13 cellular contexts compared by ENCODE assay signal in the genomic region with DNA sequence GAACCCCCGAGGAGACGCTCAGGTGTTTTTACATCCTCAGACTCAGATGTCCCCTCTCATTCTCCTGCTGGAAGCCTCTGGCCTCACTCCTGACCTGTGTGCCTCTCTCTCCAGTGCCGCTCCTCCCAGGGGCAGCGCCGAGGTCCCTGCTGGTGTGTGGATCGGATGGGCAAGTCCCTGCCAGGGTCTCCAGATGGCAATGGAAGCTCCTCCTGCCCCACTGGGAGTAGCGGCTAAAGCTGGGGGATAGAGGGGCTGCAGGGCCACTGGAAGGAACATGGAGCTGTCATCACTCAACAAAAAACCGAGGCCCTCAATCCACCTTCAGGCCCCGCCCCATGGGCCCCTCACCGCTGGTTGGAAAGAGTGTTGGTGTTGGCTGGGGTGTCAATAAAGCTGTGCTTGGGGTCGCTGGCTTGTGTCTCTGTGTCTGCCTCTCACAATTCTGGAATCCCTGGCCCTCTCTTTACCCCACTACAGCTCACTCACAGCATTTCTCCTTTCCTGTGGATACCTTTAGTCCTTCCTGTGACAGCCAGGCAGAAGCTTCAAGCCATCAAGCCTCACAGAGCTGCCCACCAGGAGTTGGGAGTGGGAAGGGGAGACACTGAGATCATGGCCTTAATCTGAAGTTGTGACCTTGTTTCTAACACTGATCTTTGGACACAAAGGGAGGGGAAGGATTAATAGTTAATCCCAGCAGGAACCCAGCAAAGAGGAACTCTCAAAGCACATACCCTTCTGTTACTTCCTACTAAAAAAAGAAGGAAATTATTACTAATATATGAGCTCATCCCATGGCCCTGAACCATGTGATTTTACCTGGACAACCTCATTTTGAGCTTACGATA. TPM values are rescaled to one million over a fixed set of nuclear protein-coding genes. Genes with fewer than 3 reads are reported as not detected.
A peak's percentile ranks its signal among the peaks of the same experiment; 100 is the strongest.
DNase-seq lines count a peak whose midpoint lies in the region; ATAC-seq and TF ChIP-seq lines count a peak whose summit lies in the region.
"Had no signal": no experiment of that assay in that cellular context is flagged by ENCODE, and none has a peak within 500 bp of the region (broad histone marks: within the 10 kb centered on the region; RNA-seq: fewer than 3 reads in every experiment).

No MANE protein-coding gene starts in this region.

- no peaks in the 10 kb centered on the region for H3K9me3 ChIP-seq in MM.1S (replicated peaks; ENCODE audit: insufficient read depth, low read length)
- H3K9me3 ChIP-seq: mucosa of descending colon had no signal

- H3K9ac ChIP-seq in MM.1S (ENCODE audit: low read length): peak overlapping the region; percentile 2; the same call in 1 of the 2 replicates
- H3K9ac ChIP-seq: KMS-11 had no signal

- peak overlapping the region; percentile 69 for H2AFZ ChIP-seq in MM.1S (ENCODE audit: low read length)

- H3F3A ChIP-seq in MM.1S (ENCODE audit: insufficient read depth, low read length): peaks cover 27% of the 10 kb centered on the region

- no peaks in the 10 kb centered on the region for H3K36me3 ChIP-seq in MM.1S (replicated peaks; ENCODE audit: insufficient read depth, low read length)

- DNase-seq in T-helper 2 cell treated with Interferon-gamma antibody and Interleukin-4, amounts not matched to agents 5 μg/mL and 100 μg/mL, for 36 hours (ENCODE audit: low spot score): no peak
- DNase-seq in T-helper 2 cell (no peak), MM.1S (peak; percentile 11), osteocyte (ENCODE audit: extremely low spot score, unreplicated experiment) (peak; percentile 6), ecto neural progenitor cell (ENCODE audit: low spot score) (no peak), SIG-M5 treated with dmso at 0.1 percent for 504 hours (lab: John Stamatoyannopoulos, UW; ENCODE audit: unreplicated experiment) (no peak)
- DNase-seq: mucosa of descending colon had no signal

- H3K4me2 ChIP-seq in MM.1S (ENCODE audit: low read depth, low read length): peak overlapping the region; percentile 48
- H3K4me2 ChIP-seq: KMS-11 had no signal

- no peaks in the 10 kb centered on the region for H3K36me3 Mint-ChIP-seq in T-helper 2 cell treated with Interferon-gamma antibody and Interleukin-4, amounts not matched to agents 5 μg/mL and 100 μg/mL, for 36 hours (ENCODE audit: low read depth)
- H3K36me3 Mint-ChIP-seq in dendritic cell treated with granulocyte-macrophage colony-stimulating factor and Interleukin-4, amounts not matched to agents 40 ng/mL and 50 ng/mL, for 4 days (ENCODE audit: low read depth): no peaks in the 10 kb centered on the region
- peaks cover 4% of the 10 kb centered on the region for H3K36me3 Mint-ChIP-seq in osteocyte (ENCODE audit: unreplicated experiment)

- H3K4me1 Mint-ChIP-seq in T-helper 2 cell treated with Interferon-gamma antibody and Interleukin-4, amounts not matched to agents 5 μg/mL and 100 μg/mL, for 36 hours (ENCODE audit: low read depth): peaks cover 42% of the 10 kb centered on the region
- H3K4me1 Mint-ChIP-seq in dendritic cell treated with granulocyte-macrophage colony-stimulating factor and Interleukin-4, amounts not matched to agents 40 ng/mL and 50 ng/mL, for 4 days (ENCODE audit: low read depth): peaks cover 57% of the 10 kb centered on the region
- peaks cover 21% of the 10 kb centered on the region for H3K4me1 Mint-ChIP-seq in osteocyte (ENCODE audit: unreplicated experiment)

- H3K4me3 Mint-ChIP-seq in T-helper 2 cell treated with Interferon-gamma antibody and Interleukin-4, amounts not matched to agents 5 μg/mL and 100 μg/mL, for 36 hours: no peak overlapping the region
- H3K4me3 Mint-ChIP-seq in dendritic cell treated with granulocyte-macrophage colony-stimulating factor and Interleukin-4, amounts not matched to agents 40 ng/mL and 50 ng/mL, for 4 days: no peak overlapping the region
- H3K4me3 Mint-ChIP-seq in osteocyte (ENCODE audit: unreplicated experiment): no peak overlapping the region
- H3K4me3 Mint-ChIP-seq: activated T-helper 1 cell treated with anti-CD3 and anti-CD28 coated beads, Interleukin-12 subunit alpha, Interleukin-12 subunit beta, Interleukin-2, Interleukin-4 antibody, amounts not matched to agents 30 ng/mL and 10 ng/mL and 1 ng/mL, durations not matched to agents 14 hours and 24 hours and 36 hours had no signal

- H3K79me2 ChIP-seq in MM.1S (ENCODE audit: low read length): no peaks in the 10 kb centered on the region

- H3K9me2 ChIP-seq in MM.1S (replicated peaks; ENCODE audit: insufficient read depth, low read length): no peaks in the 10 kb centered on the region

- intact Hi-C loops in dendritic cell treated with granulocyte-macrophage colony-stimulating factor and Interleukin-4, amounts not matched to agents 40 ng/mL and 50 ng/mL, for 4 days (cut with micrococcal nuclease): no loop called here

- no peaks in the 10 kb centered on the region for H3K9me3 Mint-ChIP-seq in T-helper 2 cell treated with Interferon-gamma antibody and Interleukin-4, amounts not matched to agents 5 μg/mL and 100 μg/mL, for 36 hours
- H3K9me3 Mint-ChIP-seq in dendritic cell treated with granulocyte-macrophage colony-stimulating factor and Interleukin-4, amounts not matched to agents 40 ng/mL and 50 ng/mL, for 4 days: no peaks in the 10 kb centered on the region
- no peaks in the 10 kb centered on the region for H3K9me3 Mint-ChIP-seq in osteocyte (ENCODE audit: unreplicated experiment)
- H3K9me3 Mint-ChIP-seq: activated T-helper 1 cell treated with anti-CD3 and anti-CD28 coated beads, Interleukin-12 subunit alpha, Interleukin-12 subunit beta, Interleukin-2, Interleukin-4 antibody, amounts not matched to agents 30 ng/mL and 10 ng/mL and 1 ng/mL, durations not matched to agents 14 hours and 24 hours and 36 hours had no signal

- H4K20me1 ChIP-seq in MM.1S (ENCODE audit: insufficient read depth, low read length): no peaks in the 10 kb centered on the region

- peak overlapping the region; percentile 24 for H3K27ac Mint-ChIP-seq in T-helper 2 cell treated with Interferon-gamma antibody and Interleukin-4, amounts not matched to agents 5 μg/mL and 100 μg/mL, for 36 hours
- H3K27ac Mint-ChIP-seq in dendritic cell treated with granulocyte-macrophage colony-stimulating factor and Interleukin-4, amounts not matched to agents 40 ng/mL and 50 ng/mL, for 4 days: peak overlapping the region; percentile 82
- H3K27ac Mint-ChIP-seq in osteocyte (ENCODE audit: unreplicated experiment): no peak overlapping the region
- H3K27ac Mint-ChIP-seq: activated T-helper 1 cell treated with anti-CD3 and anti-CD28 coated beads, Interleukin-12 subunit alpha, Interleukin-12 subunit beta, Interleukin-2, Interleukin-4 antibody, amounts not matched to agents 30 ng/mL and 10 ng/mL and 1 ng/mL, durations not matched to agents 14 hours and 24 hours and 36 hours had no signal

- ATAC-seq in GM19035 (IDR thresholded peaks at IDR 0.05; ENCODE audit: unreplicated experiment): no peak

- 0 out of 2 replicates have a peak, but pooled peaks cover 2% of the 10 kb centered on the region for H3K27me3 ChIP-seq in MM.1S (replicated peaks; ENCODE audit: insufficient read depth, low read length)

- H3K4me3 ChIP-seq in MM.1S (ENCODE audit: low read length): no peak overlapping the region
- H3K4me3 ChIP-seq: mucosa of descending colon had no signal

- H3K27me3 Mint-ChIP-seq in T-helper 2 cell treated with Interferon-gamma antibody and Interleukin-4, amounts not matched to agents 5 μg/mL and 100 μg/mL, for 36 hours (ENCODE audit: low read depth): peaks cover 2% of the 10 kb centered on the region
- peaks cover 21% of the 10 kb centered on the region for H3K27me3 Mint-ChIP-seq in dendritic cell treated with granulocyte-macrophage colony-stimulating factor and Interleukin-4, amounts not matched to agents 40 ng/mL and 50 ng/mL, for 4 days
- H3K27me3 Mint-ChIP-seq in osteocyte (ENCODE audit: unreplicated experiment): peaks cover 2% of the 10 kb centered on the region

- H3K27ac ChIP-seq in MM.1S (ENCODE audit: low read length): peak overlapping the region; percentile 73; the same call in 1 of the 2 replicates
- H3K27ac ChIP-seq: KMS-11 had no signal

- TF ChIP-seq CTCF in MM.1S (IDR thresholded peaks at IDR 0.05; ENCODE audit: low read length): no peak
- no peak for TF ChIP-seq CTCF in osteocyte (IDR thresholded peaks at IDR 0.05)

- peaks cover 42% of the 10 kb centered on the region for H3K4me1 ChIP-seq in MM.1S (ENCODE audit: low read length)

RNA-seq across cellular contexts. Expression of a gene that starts 1.1 kb away (rescaled TPM):
- total RNA-seq in osteocyte: not detected in 2 replicates
- total RNA-seq: activated T-helper 1 cell treated with anti-CD3 and anti-CD28 coated beads, Interleukin-12 subunit alpha, Interleukin-12 subunit beta, Interleukin-2, Interleukin-4 antibody, amounts not matched to agents 30 ng/mL and 10 ng/mL and 1 ng/mL, durations not matched to agents 14 hours and 24 hours and 36 hours; bronchial epithelial cell; urinary bladder had no signal

RNA-seq across cellular contexts. Expression of a gene that starts 4.7 kb away (rescaled TPM):
- total RNA-seq in osteocyte: 18.8 and 22.3 TPM in 2 replicates
- total RNA-seq: activated T-helper 1 cell treated with anti-CD3 and anti-CD28 coated beads, Interleukin-12 subunit alpha, Interleukin-12 subunit beta, Interleukin-2, Interleukin-4 antibody, amounts not matched to agents 30 ng/mL and 10 ng/mL and 1 ng/mL, durations not matched to agents 14 hours and 24 hours and 36 hours had no signal

RNA-seq across cellular contexts. Expression of a gene that starts 23.0 kb away (rescaled TPM):
- total RNA-seq in osteocyte: 28.3 and 29.0 TPM in 2 replicates

RNA-seq across cellular contexts. Expression of a gene that starts 52.3 kb away (rescaled TPM):
- 107 and 116 TPM in 2 replicates for total RNA-seq in osteocyte

Comparison
In these comparisons a context has a peak if more than half of its experiments do, and no peak if none do; other contexts are left out.
1. DNase-seq: peak in MM.1S (single experiment) and osteocyte (single experiment); none in T-helper 2 cell treated with Interferon-gamma antibody and Interleukin-4, amounts not matched to agents 5 μg/mL and 100 μg/mL, for 36 hours (single experiment), T-helper 2 cell (0 of 5), ecto neural progenitor cell (single experiment) and SIG-M5 treated with dmso at 0.1 percent for 504 hours (single experiment).